22 cellular contexts compared by ENCODE assay signal in the genomic region with DNA sequence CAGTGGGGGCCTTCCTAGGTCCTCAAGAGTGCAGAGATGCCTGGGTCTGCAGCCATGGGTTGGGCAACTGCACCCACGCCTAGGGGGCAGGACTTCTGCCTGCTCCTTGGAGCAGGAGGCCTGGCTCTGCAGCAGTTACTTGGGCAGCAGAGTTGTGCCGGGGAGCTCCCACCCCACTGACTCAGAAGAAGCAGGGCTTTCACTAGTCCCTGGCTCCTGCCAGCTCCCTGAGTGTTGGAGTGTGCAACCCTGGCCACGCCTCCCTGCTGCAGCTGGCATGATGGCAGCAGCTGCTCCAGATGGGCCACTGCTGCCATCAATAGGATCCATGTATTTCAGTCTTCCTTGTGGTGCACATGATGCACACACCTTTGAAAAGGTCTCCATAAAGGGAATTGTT. TPM values are rescaled to one million over a fixed set of nuclear protein-coding genes. Genes with fewer than 3 reads are reported as not detected.
"Had no signal": no experiment of that assay in that cellular context is flagged by ENCODE, and none has a peak within 500 bp of the region (broad histone marks: within the 10 kb centered on the region; RNA-seq: fewer than 3 reads in every experiment).

No MANE protein-coding gene starts in this region.

- H3K27me3 ChIP-seq: brain microvascular endothelial cell, cardiac muscle cell, MG63 had no signal

- DNase-seq: activated B cell treated with CpG ODN at 0.5 μM for 24 hours; activated CD4-positive, alpha-beta T cell treated with anti-CD3 and anti-CD28 coated beads for 1 hour; activated CD4-positive, alpha-beta T cell treated with anti-CD3 and anti-CD28 coated beads, Interleukin-2, amount 10 ng/mL, durations not matched to agents 24 days and 14 days; activated CD4-positive, alpha-beta T cell treated with anti-CD3 and anti-CD28 coated beads, Interleukin-2, amount 50 U/mL, for 48 hours; activated CD8-positive, alpha-beta memory T cell treated with anti-CD3 and anti-CD28 coated beads, Interleukin-2, amount 10 ng/mL, durations not matched to agents 7 days and 5 days; activated gamma-delta T cell treated with Interleukin-2 at 50 U/mL for 16 hours; activated naive CD4-positive, alpha-beta T cell treated with anti-CD3 and anti-CD28 coated beads, Interleukin-2, amount 10 ng/mL, durations not matched to agents 7 days and 5 days; activated naive CD8-positive, alpha-beta T cell treated with anti-CD3 and anti-CD28 coated beads for 36 hours; activated T-cell treated with anti-CD3 and anti-CD28 coated beads, Interleukin-2, amount 50 U/mL, for 4 hours; brain microvascular endothelial cell; MG63; NCI-H1105; NCI-H1436; NCI-H1694 treated with DMSO at 0.1 percent for 48 hours; NCI-H2029 treated with DMSO at 0.1 percent for 48 hours; NCI-H510A treated with DMSO at 0.1 percent for 48 hours; NCI-H82; PC-3; SIG-M5; T-helper 17 cell; T-helper 9 cell had no signal

- H3K36me3 Mint-ChIP-seq: activated naive CD4-positive, alpha-beta T cell treated with anti-CD3 and anti-CD28 coated beads, Interleukin-2, amount 10 ng/mL, durations not matched to agents 7 days and 5 days; activated naive CD8-positive, alpha-beta T cell treated with anti-CD3 and anti-CD28 coated beads for 36 hours had no signal

- H3K4me1 Mint-ChIP-seq: activated B cell treated with CpG ODN at 0.5 μM for 24 hours; activated CD4-positive, alpha-beta T cell treated with anti-CD3 and anti-CD28 coated beads, Interleukin-2, amount 10 ng/mL, durations not matched to agents 24 days and 14 days; activated CD8-positive, alpha-beta memory T cell treated with anti-CD3 and anti-CD28 coated beads, Interleukin-2, amount 10 ng/mL, durations not matched to agents 7 days and 5 days; activated naive CD8-positive, alpha-beta T cell treated with anti-CD3 and anti-CD28 coated beads for 36 hours; T-helper 17 cell had no signal

- H3K9me3 ChIP-seq: MG63 had no signal

- H3K9me3 Mint-ChIP-seq: activated B cell treated with CpG ODN at 0.5 μM for 24 hours; activated CD4-positive, alpha-beta T cell treated with anti-CD3 and anti-CD28 coated beads, Interleukin-2, amount 10 ng/mL, durations not matched to agents 24 days and 14 days; activated naive CD4-positive, alpha-beta T cell treated with anti-CD3 and anti-CD28 coated beads, Interleukin-2, amount 10 ng/mL, durations not matched to agents 7 days and 5 days; activated naive CD8-positive, alpha-beta T cell treated with anti-CD3 and anti-CD28 coated beads for 36 hours had no signal

- H3K36me3 ChIP-seq: brain microvascular endothelial cell, cardiac muscle cell, MG63 had no signal

- H3K27ac Mint-ChIP-seq: activated B cell treated with CpG ODN at 0.5 μM for 24 hours; activated CD4-positive, alpha-beta T cell treated with anti-CD3 and anti-CD28 coated beads, Interleukin-2, amount 10 ng/mL, durations not matched to agents 24 days and 14 days; activated CD8-positive, alpha-beta memory T cell treated with anti-CD3 and anti-CD28 coated beads, Interleukin-2, amount 10 ng/mL, durations not matched to agents 7 days and 5 days; activated naive CD4-positive, alpha-beta T cell treated with anti-CD3 and anti-CD28 coated beads, Interleukin-2, amount 10 ng/mL, durations not matched to agents 7 days and 5 days; activated naive CD8-positive, alpha-beta T cell treated with anti-CD3 and anti-CD28 coated beads for 36 hours; T-helper 17 cell had no signal

- H3K27me3 Mint-ChIP-seq: activated CD4-positive, alpha-beta T cell treated with anti-CD3 and anti-CD28 coated beads, Interleukin-2, amount 10 ng/mL, durations not matched to agents 24 days and 14 days; activated CD8-positive, alpha-beta memory T cell treated with anti-CD3 and anti-CD28 coated beads, Interleukin-2, amount 10 ng/mL, durations not matched to agents 7 days and 5 days; activated naive CD4-positive, alpha-beta T cell treated with anti-CD3 and anti-CD28 coated beads, Interleukin-2, amount 10 ng/mL, durations not matched to agents 7 days and 5 days; T-helper 17 cell had no signal

- ATAC-seq: activated CD8-positive, alpha-beta memory T cell treated with anti-CD3 and anti-CD28 coated beads, Interleukin-2, amount 10 ng/mL, durations not matched to agents 7 days and 5 days; activated T-cell treated with anti-CD3 and anti-CD28 coated beads, Interleukin-2, amount 50 U/mL, for 4 hours; PC-3; T-helper 17 cell had no signal

- H3K4me3 Mint-ChIP-seq: activated B cell treated with CpG ODN at 0.5 μM for 24 hours; activated CD4-positive, alpha-beta T cell treated with anti-CD3 and anti-CD28 coated beads, Interleukin-2, amount 10 ng/mL, durations not matched to agents 24 days and 14 days; activated CD8-positive, alpha-beta memory T cell treated with anti-CD3 and anti-CD28 coated beads, Interleukin-2, amount 10 ng/mL, durations not matched to agents 7 days and 5 days; activated naive CD4-positive, alpha-beta T cell treated with anti-CD3 and anti-CD28 coated beads, Interleukin-2, amount 10 ng/mL, durations not matched to agents 7 days and 5 days; activated naive CD8-positive, alpha-beta T cell treated with anti-CD3 and anti-CD28 coated beads for 36 hours; activated T-cell treated with anti-CD3 and anti-CD28 coated beads, Interleukin-2, amount 50 U/mL, for 4 hours; T-helper 17 cell had no signal

- H3K4me3 ChIP-seq: cardiac muscle cell, MG63 had no signal

- H3K27ac ChIP-seq: brain microvascular endothelial cell, cardiac muscle cell had no signal

RNA-seq across cellular contexts. Expression of a gene that starts 40.6 kb away (rescaled TPM):
- total RNA-seq: activated CD4-positive, alpha-beta T cell treated with anti-CD3 and anti-CD28 coated beads, Interleukin-2, amount 10 ng/mL, durations not matched to agents 24 days and 14 days; activated T-cell treated with anti-CD3 and anti-CD28 coated beads, Interleukin-2, amount 50 U/mL, for 4 hours; PC-3 had no signal
